ENCODE assay signal across 8 cellular contexts in the genomic region with DNA sequence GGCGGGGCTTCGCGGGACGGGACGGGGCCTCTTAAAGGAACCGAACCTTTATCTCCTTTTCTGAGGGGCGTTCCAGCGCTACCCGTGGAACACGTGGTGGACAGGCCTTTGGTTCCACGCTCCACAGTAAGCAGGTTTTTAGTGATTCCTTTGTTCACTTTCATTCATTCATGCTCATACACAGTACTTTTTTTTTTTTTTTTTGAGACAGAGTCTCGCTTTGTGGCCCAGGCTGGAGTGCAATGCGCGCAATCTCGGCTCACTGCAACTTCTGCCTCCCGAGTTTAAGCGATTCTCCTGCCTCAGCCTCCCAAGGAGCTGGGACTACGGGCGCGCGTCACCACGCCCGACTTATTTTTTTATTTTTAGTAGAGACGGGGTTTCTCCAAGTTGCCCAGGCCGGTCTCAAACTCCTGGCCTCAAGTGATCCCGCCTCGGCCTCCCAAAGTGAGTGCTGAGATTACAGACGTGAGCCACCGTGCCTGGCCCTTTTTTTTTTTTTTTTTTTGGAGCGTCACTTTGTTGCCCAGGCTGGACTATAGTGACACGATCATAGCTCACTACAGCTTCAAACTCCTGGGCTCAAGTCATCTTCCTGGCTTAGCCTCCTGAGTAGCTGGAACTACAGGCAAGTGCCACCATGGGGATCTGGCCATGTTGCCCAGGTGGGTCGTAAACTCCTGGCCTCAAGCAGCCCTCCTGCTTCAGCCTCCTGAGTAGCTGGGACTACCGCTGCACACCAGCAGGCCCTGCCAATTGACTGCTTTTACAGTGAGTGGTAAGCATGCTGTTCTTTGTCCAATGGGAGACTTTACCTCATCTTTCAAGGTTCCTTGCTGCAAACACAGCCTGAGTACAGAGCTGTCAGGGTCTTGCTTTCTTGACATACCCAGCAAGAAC. TPM values are rescaled to one million over a fixed set of nuclear protein-coding genes. Genes with fewer than 3 reads are reported as not detected.
DNase-seq lines count a peak whose midpoint lies in the region; ATAC-seq and TF ChIP-seq lines count a peak whose summit lies in the region.

No MANE protein-coding gene starts in this region.

- intact Hi-C loops in left ventricle myocardium inferior (cut with micrococcal nuclease) = no loop called here

- no peak overlapping the region for H3K4ac ChIP-seq in H9 (ENCODE audit: low read depth, low read length)

- H2AFZ ChIP-seq in H9 (ENCODE audit: low read length) = no peak overlapping the region

- peaks cover 39% of the 10 kb centered on the region for H3K36me3 ChIP-seq in WERI-Rb-1
- no peaks in the 10 kb centered on the region for H3K36me3 ChIP-seq in left ventricle myocardium inferior
- no peaks in the 10 kb centered on the region for H3K36me3 ChIP-seq in skeletal muscle satellite cell (ENCODE audit: insufficient read depth, low read length)

- no peak overlapping the region for H2BK5ac ChIP-seq in H9 (ENCODE audit: insufficient read length, low read length)

- peak overlapping the region in 1 of 3 experiments; percentile 35; a peak in 2 of 7 replicates for H3K27ac Mint-ChIP-seq in H9

- H3K4me3 ChIP-seq in WERI-Rb-1 (ENCODE audit: low read depth, low read length) (peak overlapping the region; percentile 83), left ventricle myocardium inferior (peak overlapping the region; percentile 87), skeletal muscle satellite cell (ENCODE audit: low read length) (peak overlapping the region; percentile 92)

- H3K9ac ChIP-seq in H9 (ENCODE audit: extremely low read depth, insufficient read length, low read length) = peak overlapping the region; percentile 57
- peak overlapping the region; percentile 80 for H3K9ac ChIP-seq in skeletal muscle satellite cell (ENCODE audit: low read depth, low read length)

- peaks cover 9% of the 10 kb centered on the region for H3K23me2 ChIP-seq in H9 (ENCODE audit: insufficient read length, low read depth, low read length, poor library complexity, severe bottlenecking)

- H3K56ac ChIP-seq in H9 (ENCODE audit: insufficient read length, low read depth, low read length) = no peak overlapping the region

- H3K4me1 ChIP-seq in H9 (ENCODE audit: insufficient read depth, low read length) = peaks cover 3% of the 10 kb centered on the region; the same call in 1 of the 2 replicates
- peaks cover 18% of the 10 kb centered on the region for H3K4me1 ChIP-seq in left ventricle myocardium inferior
- H3K4me1 ChIP-seq in skeletal muscle satellite cell (ENCODE audit: control insufficient read depth, insufficient read depth, low read length) = peaks cover 20% of the 10 kb centered on the region

- peak overlapping the region; percentile 81 to 82 for H3K4me3 Mint-ChIP-seq in H9

- peak overlapping the region; percentile 67 for H3K4me2 ChIP-seq in H9 (ENCODE audit: insufficient read depth, insufficient read length, low read length)
- peak overlapping the region; percentile 96 for H3K4me2 ChIP-seq in skeletal muscle satellite cell (ENCODE audit: low read length)

- WGBS in H9 (ENCODE audit: extremely low coverage, insufficient read length, low lambda C conversion rate) = no CpG with 5 or more reads among the region's 33 CpGs

- H2BK20ac ChIP-seq in H9 (ENCODE audit: low read depth, low read length, poor library complexity, severe bottlenecking) = no peak overlapping the region

- H4K8ac ChIP-seq in H9 (replicated peaks; ENCODE audit: insufficient read length, low read depth, low read length) = no peak overlapping the region

- no peak overlapping the region for H3K23ac ChIP-seq in H9 (ENCODE audit: insufficient read length, low read depth, low read length)

- H2AK5ac ChIP-seq in H9 (ENCODE audit: insufficient read length, low read length) = no peak overlapping the region

- H2BK15ac ChIP-seq in H9 (ENCODE audit: low read depth, low read length) = no peak overlapping the region

- peaks cover 24 to 48% of the 10 kb centered on the region in 2 experiments for H3K4me1 Mint-ChIP-seq in H9

- H4K5ac ChIP-seq in H9 (ENCODE audit: insufficient read length, low read depth, low read length) = no peak overlapping the region

- no peak for ATAC-seq in HG02642 (IDR thresholded peaks at IDR 0.05; ENCODE audit: poor library complexity, unreplicated experiment)

- H3T11ph ChIP-seq in H9 (ENCODE audit: low read length) = no peak overlapping the region

- H3K9me3 Mint-ChIP-seq in H9 = no peaks in the 10 kb centered on the region

- H3K27me3 Mint-ChIP-seq in H9 (ENCODE audit: low read depth) = peaks cover 1% of the 10 kb centered on the region

- H3K79me2 ChIP-seq in H9 (ENCODE audit: insufficient read depth, low read length) = no peaks in the 10 kb centered on the region; the same call in 1 of the 2 replicates

- H4K91ac ChIP-seq in H9 (ENCODE audit: insufficient read length, low read depth, low read length) = no peak overlapping the region

- H2BK12ac ChIP-seq in H9 (ENCODE audit: insufficient read length, low read depth, low read length) = no peak overlapping the region

- H3K79me1 ChIP-seq in H9 (ENCODE audit: insufficient read depth, low read depth, low read length, poor library complexity, severe bottlenecking) = no peaks in the 10 kb centered on the region

- no peaks in the 10 kb centered on the region for H3K27me3 ChIP-seq in H9 (ENCODE audit: insufficient read depth, low read length)
- H3K27me3 ChIP-seq in WERI-Rb-1 (ENCODE audit: insufficient read depth, low read depth, severe bottlenecking) = no peaks in the 10 kb centered on the region
- H3K27me3 ChIP-seq in left ventricle myocardium inferior (ENCODE audit: low read depth) = peaks cover 18% of the 10 kb centered on the region
- H3K27me3 ChIP-seq in skeletal muscle satellite cell (ENCODE audit: control insufficient read depth, insufficient read depth, low read length) = peaks cover 4% of the 10 kb centered on the region

- no peak for DNase-seq in H9
- DNase-seq in WERI-Rb-1 = no peak
- DNase-seq in left ventricle myocardium inferior = no peak
- no peak for DNase-seq in LoVo (ENCODE audit: low spot score)
- DNase-seq in SHP77 treated with DMSO at 0.1 percent for 48 hours (lab: John Stamatoyannopoulos, UW) = no peak
- no peak for DNase-seq in activated CD4-positive, alpha-beta T cell treated with anti-CD3 and anti-CD28 coated beads, Interleukin-2, amount 50 U/mL, for 1 hour

- H3K27ac ChIP-seq in H9 (ENCODE audit: insufficient read length, low read depth, low read length) (no peak overlapping the region), WERI-Rb-1 (peak overlapping the region; percentile 98), left ventricle myocardium inferior (replicated peaks) (peak overlapping the region; percentile 59)

- no peak overlapping the region for H2BK120ac ChIP-seq in H9 (ENCODE audit: low read depth, low read length, poor library complexity, severe bottlenecking)

- H3K14ac ChIP-seq in H9 (ENCODE audit: insufficient read depth, low read length) = peak overlapping the region; percentile 91

- peaks cover 25 to 32% (median 30%) of the 10 kb centered on the region in 3 experiments; a peak in 6 of 7 replicates for H3K36me3 Mint-ChIP-seq in H9 (ENCODE audit: insufficient read depth in 1 of 3, low read depth in 3 of 3)

- no peak for TF ChIP-seq CTCF in H9 (conservative IDR thresholded peaks at IDR 0.05)
- TF ChIP-seq CTCF in WERI-Rb-1 (IDR thresholded peaks at IDR 0.05; ENCODE audit: low read depth, low read length) = no peak
- no peak for TF ChIP-seq CTCF in left ventricle myocardium inferior (IDR thresholded peaks at IDR 0.05; ENCODE audit: borderline replicate concordance)

- H3K9me3 ChIP-seq in H9 (ENCODE audit: control insufficient read depth, low read depth, low read length) = no peaks in the 10 kb centered on the region
- no peaks in the 10 kb centered on the region for H3K9me3 ChIP-seq in WERI-Rb-1 (ENCODE audit: severe bottlenecking)
- no peaks in the 10 kb centered on the region for H3K9me3 ChIP-seq in left ventricle myocardium inferior (replicated peaks)
- no peaks in the 10 kb centered on the region for H3K9me3 ChIP-seq in skeletal muscle satellite cell (replicated peaks; ENCODE audit: low read length)

- peak overlapping the region; percentile 78 for H3K18ac ChIP-seq in H9 (ENCODE audit: insufficient read length, low read depth, low read length)

- H4K20me1 ChIP-seq in H9 (ENCODE audit: control insufficient read depth, insufficient read depth, insufficient read length) = no peaks in the 10 kb centered on the region

RNA-seq across cellular contexts. Expression of gene CENPM, which starts 0.5 kb away (rescaled TPM):
- total RNA-seq in H9 (2021) (36.5 and 37.2 TPM in 2 replicates), left ventricle myocardium inferior (0.47 TPM)
- total RNA-seq in skeletal muscle satellite cell (2012; rRNA removed) = 12.4 and 14.9 TPM in 2 replicates

RNA-seq across cellular contexts. Expression of gene TNFRSF13C, which starts 20.8 kb away (rescaled TPM):
- 1.6 and 1.9 TPM in 2 replicates for total RNA-seq in H9 (2021)
- 0.55 TPM for total RNA-seq in left ventricle myocardium inferior
- under 0.01 TPM in 2 replicates for total RNA-seq in skeletal muscle satellite cell (2012; rRNA removed)

RNA-seq across cellular contexts. Expression of gene SEPTIN3, which starts 21.8 kb away (rescaled TPM):
- 32.4 and 33.3 TPM in 2 replicates for total RNA-seq in H9 (2021)
- not detected for total RNA-seq in left ventricle myocardium inferior
- total RNA-seq in skeletal muscle satellite cell (2012; rRNA removed) = under 0.01 TPM in 1 of 2 replicates, not detected in the other

RNA-seq across cellular contexts. Expression of gene SHISA8, which starts 32.6 kb away (rescaled TPM):
- 0.72 and 1.4 TPM in 2 replicates for total RNA-seq in H9 (2021)
- 2.2 TPM for total RNA-seq in left ventricle myocardium inferior
- not detected in 2 replicates for total RNA-seq in skeletal muscle satellite cell (2012; rRNA removed)

Comparison
In these comparisons a context has a peak if more than half of its experiments do, and no peak if none do; other contexts are left out.
1. RNA of gene CENPM, which starts 0.5 kb away (total RNA-seq): 36.5 to 37.2 TPM in H9; 0.47 TPM in left ventricle myocardium inferior (single experiment); every median in the first group is over 10 times any median in the second.
2. Peak in every context shown above with its lines, with median percentiles within 50 percentile points of each other: H3K4me3 ChIP-seq.